Comparison of ENCODE assay signal across 10 cellular contexts in genomic region chr9:113508111-113508749, GRCh38. TPM values are rescaled to one million over a fixed set of nuclear protein-coding genes. Genes with fewer than 3 reads are reported as not detected.
DNase-seq lines count a peak whose midpoint lies in the region; ATAC-seq, FAIRE-seq and TF ChIP-seq lines count a peak whose summit lies in the region.
"Had no signal": no experiment of that assay in that cellular context is flagged by ENCODE, and none has a peak within 500 bp of the region (broad histone marks: within the 10 kb centered on the region; RNA-seq: fewer than 3 reads in every experiment).

No MANE protein-coding gene starts in this region.

- peak; percentile 38 for TF ChIP-seq CTCF in GM06990 (IDR thresholded peaks at IDR 0.05; ENCODE audit: insufficient read depth, low read length, poor library complexity, severe bottlenecking)
- peak; percentile 10 to 43 (median 38); a peak in 2 of 6 replicates for TF ChIP-seq CTCF in GM12878 (IDR thresholded peaks at IDR 0.05 in 2 of 3, conservative IDR thresholded peaks at IDR 0.05 in 1 of 3; ENCODE audit: control insufficient read depth in 2 of 3, extremely low read depth in 1 of 3, insufficient read depth in 1 of 3, low read depth in 3 of 3, low read length in 3 of 3)
- no peak for TF ChIP-seq CTCF in mucosa of descending colon (IDR thresholded peaks at IDR 0.05)

- WGBS in GM12878 (ENCODE audit: insufficient coverage, insufficient replicate concordance, low lambda C conversion rate, missing lambda C conversion rate) = 55% methylated on average over 10 of the region's 10 CpGs

- no peak for DNase-seq in GM06990 (ENCODE audit: extremely low read depth, insufficient read length)
- DNase-seq in HEK293T (ENCODE audit: extremely low spot score) = peak; percentile 32
- DNase-seq in GM12878 (ENCODE audit: low read depth, low spot score) = no peak
- peak; percentile 61 to 95 (median 67) for DNase-seq in mucosa of descending colon
- no peak for DNase-seq in posterior cingulate gyrus
- DNase-seq: hypothalamus, NCI-H1105 treated with DMSO at 0.1 percent for 48 hours had no signal

- no peak overlapping the region for H3K9ac ChIP-seq in GM12878 (ENCODE audit: control insufficient read depth, insufficient read depth, low read length)

- H3K4me3 ChIP-seq in GM06990 (replicated peaks; ENCODE audit: low read depth, low read length) (no peak overlapping the region), GM12878 (no peak overlapping the region), mucosa of descending colon (no peak overlapping the region)

- H3K79me2 ChIP-seq in GM12878 (ENCODE audit: control insufficient read depth, insufficient read depth, low read length) = no peaks in the 10 kb centered on the region

- H3K27me3 ChIP-seq in GM06990 (replicated peaks; ENCODE audit: control insufficient read depth, insufficient read depth, low read length) (no peaks in the 10 kb centered on the region), GM12878 (replicated peaks in 1 of 2; ENCODE audit: control insufficient read depth in 2 of 2, insufficient read depth in 2 of 2, low read length in 1 of 2) (no peaks in the 10 kb centered on the region)

- in situ Hi-C loops in GM12878 (cut with MboI) = no loop called here

- ATAC-seq in GM12878 (no peak), mucosa of descending colon (peak; percentile 76), HG02759 (IDR thresholded peaks at IDR 0.05; ENCODE audit: unreplicated experiment) (no peak), GM21515 (IDR thresholded peaks at IDR 0.05; ENCODE audit: unreplicated experiment) (no peak), GM18520 (IDR thresholded peaks at IDR 0.05; ENCODE audit: unreplicated experiment) (no peak)

- no peak overlapping the region for H3K27ac ChIP-seq in GM12878 (ENCODE audit: control insufficient read depth, insufficient read depth)

- intact Hi-C loops in GM12878 (cut with micrococcal nuclease; ENCODE audit: unreplicated experiment) (no loop called here), mucosa of descending colon (cut with DNase I, micrococcal nuclease) (no loop called here), posterior cingulate gyrus (cut with DNase I) (no loop called here)

- TF ChIP-seq POLR2A in GM12878 (IDR thresholded peaks at IDR 0.05; ENCODE audit: low read depth, low read length) = no peak

- no peak for TF ChIP-seq EP300 in GM12878 (IDR thresholded peaks at IDR 0.05; ENCODE audit: borderline replicate concordance in 1 of 2, control insufficient read depth in 1 of 2, low read depth in 2 of 2, low read length in 2 of 2)

- no peak for TF ChIP-seq RAD21 in GM12878 (IDR thresholded peaks at IDR 0.05; ENCODE audit: insufficient read depth, low read depth, low read length)

- no TSS peak for BruUV-seq in GM12878 (replicated peaks; lab: Mats Ljungman, UMichigan)

- H3K36me3 ChIP-seq in GM06990 (ENCODE audit: control insufficient read depth, insufficient read depth, low read length) (no peaks in the 10 kb centered on the region), GM12878 (ENCODE audit: control insufficient read depth in 2 of 2, insufficient read depth in 2 of 2, low read length in 1 of 2) (no peaks in the 10 kb centered on the region), mucosa of descending colon (ENCODE audit: low read depth) (no peaks in the 10 kb centered on the region)

- POLR2A ChIA-PET in HEK293T (lab: Yijun Ruan, JAX) (no interaction called here), GM12878 (lab: Charles Lee) (interaction anchor here (1.1 kb wide), 1 partner anchor 19 kb away, joined by 3 read pairs; no protein-coding TSS in a partner anchor)

- H4K20me1 ChIP-seq in GM12878 (ENCODE audit: control insufficient read depth, insufficient read depth) = no peaks in the 10 kb centered on the region

- H3K9me3 ChIP-seq in GM12878 (replicated peaks; ENCODE audit: control insufficient read depth, insufficient read depth, low read length) (no peaks in the 10 kb centered on the region), mucosa of descending colon (no peaks in the 10 kb centered on the region)

- RAD21 ChIA-PET in GM12878 (lab: Charles Lee; ENCODE audit: unreplicated experiment) = interaction anchor here (1.0 to 1.2 kb wide), 4 partner anchors 9 to 62 kb away, joined by 3 to 4 read pairs (median 3); no protein-coding TSS in a partner anchor

- H3K4me2 ChIP-seq in GM12878 (ENCODE audit: control insufficient read depth, insufficient read depth) = no peak overlapping the region

- H3K4me1 ChIP-seq in GM12878 (ENCODE audit: control insufficient read depth, insufficient read depth, low read length) (peaks cover 24% of the 10 kb centered on the region), mucosa of descending colon (ENCODE audit: low read depth) (peaks cover 46% of the 10 kb centered on the region)

- H2AFZ ChIP-seq in GM12878 (ENCODE audit: control insufficient read depth, low read depth, low read length) = no peak overlapping the region

- no peak for FAIRE-seq in GM12878 (lab: Jason Lieb, UNC)

- CTCF ChIA-PET in HEK293T (lab: Yijun Ruan, JAX) = interaction anchor here (0.5 to 1.4 kb wide), 5 partner anchors 9 to 234 kb away, joined by 3 to 5 read pairs (median 3); no protein-coding TSS in a partner anchor
- CTCF ChIA-PET in GM12878 (lab: Yijun Ruan, JAX) = interaction anchor here (0.7 to 3.7 kb wide), 6 partner anchors 9 to 148 kb away, joined by 3 to 18 read pairs (median 4); no protein-coding TSS in a partner anchor

- SMC1A ChIA-PET in GM12878 (lab: Charles Lee; ENCODE audit: uncharacterized antibody, unreplicated experiment) = interaction anchor here (1.0 to 4.1 kb wide), 4 partner anchors 9 to 71 kb away, joined by 5 to 16 read pairs (median 5); no protein-coding TSS in a partner anchor

TF ChIP-seq in HEK293T, 16 proteins besides CTCF, POLR2A, EP300 and RAD21 (continues in another document):
- TF ChIP-seq L3MBTL2 (conservative IDR thresholded peaks at IDR 0.05) (no peak), TARDBP (IDR thresholded peaks at IDR 0.05) (no peak), ELF4 (IDR thresholded peaks at IDR 0.05) (no peak), ZNF384 (IDR thresholded peaks at IDR 0.05) (no peak), FOXA1 (IDR thresholded peaks at IDR 0.05) (no peak), PKNOX1 (IDR thresholded peaks at IDR 0.05) (no peak), NFRKB (IDR thresholded peaks at IDR 0.05) (no peak), HDGF (IDR thresholded peaks at IDR 0.05; ENCODE audit: borderline replicate concordance) (no peak), LEF1 (IDR thresholded peaks at IDR 0.05; ENCODE audit: borderline replicate concordance) (no peak), CTBP1 (IDR thresholded peaks at IDR 0.05; ENCODE audit: borderline replicate concordance) (no peak), SUZ12 (IDR thresholded peaks at IDR 0.05) (no peak), FOXM1 (IDR thresholded peaks at IDR 0.05; ENCODE audit: borderline replicate concordance) (no peak)

TF ChIP-seq in GM12878, 131 proteins besides CTCF, POLR2A, EP300 and RAD21 (continues in another document):
- no peak for TF ChIP-seq SMARCA5 (IDR thresholded peaks at IDR 0.05)
- TF ChIP-seq NBN (IDR thresholded peaks at IDR 0.05) = no peak
- no peak for TF ChIP-seq DPF2 (IDR thresholded peaks at IDR 0.05)
- no peak for TF ChIP-seq CEBPZ (IDR thresholded peaks at IDR 0.05; ENCODE audit: low read depth, low read length)
- no peak for TF ChIP-seq RB1 (IDR thresholded peaks at IDR 0.05; ENCODE audit: borderline replicate concordance)
- no peak for TF ChIP-seq IKZF1 (conservative IDR thresholded peaks at IDR 0.05)
- no peak for TF ChIP-seq RBBP5 (conservative IDR thresholded peaks at IDR 0.05)
- no peak for TF ChIP-seq SREBF1 (IDR thresholded peaks at IDR 0.05; ENCODE audit: low read length)
- TF ChIP-seq STAT3 (IDR thresholded peaks at IDR 0.05; ENCODE audit: low read depth, low read length) = no peak
- TF ChIP-seq ASH2L (IDR thresholded peaks at IDR 0.05; ENCODE audit: borderline replicate concordance, low read depth) = no peak
- no peak for TF ChIP-seq LARP7 (IDR thresholded peaks at IDR 0.05)

RNA-seq across cellular contexts. Expression of gene RGS3, which starts 44.7 kb away (rescaled TPM):
- 309 and 360 TPM in 2 replicates for total RNA-seq in GM12878 (2013; cell fraction: nucleolus; rRNA removed)
- 35.1 and 37.5 TPM in 2 replicates for total RNA-seq in GM12878 (2014; rRNA removed)
- 29.8 and 30.7 TPM in 2 replicates for total RNA-seq in GM12878 (2014; rRNA removed; fragmentation: Illumina TruSeq; extraction: Trizol)
- total RNA-seq in GM12878 (2021) = 42.6 and 42.7 TPM in 2 replicates
- polyA plus RNA-seq in GM12878 (2011; ENCODE audit: low read depth) = 17.6 TPM
- polyA plus RNA-seq in GM12878 (2011; rRNA removed) = 67.9 and 138 TPM in 2 replicates
- 166 and 203 TPM in 2 replicates for polyA plus RNA-seq in GM12878 (2011; cell fraction: cytosol; rRNA removed)
- 232 and 245 TPM in 2 replicates for polyA plus RNA-seq in GM12878 (2011; cell fraction: nucleus; rRNA removed)
- 26.3 and 45.6 TPM in 2 replicates for polyA plus RNA-seq in GM12878 (2012)
- 18.3 and 27.2 TPM in 2 replicates for polyA plus RNA-seq in GM12878 (2014; fragmentation: Illumina TruSeq; extraction: Trizol)
- 1 to 10 TPM; 2.9 to 3.6 TPM for polyA plus RNA-seq in GM12878 (2014; fragmentation: Nextera tagmentation; extraction: Ambion mirVana)
- polyA plus RNA-seq in GM12878 (2014; rRNA removed) = 29.9 and 37.3 TPM in 2 replicates
- polyA plus RNA-seq in GM12878 (2016; fragmentation: Nextera tagmentation; extraction: Ambion mirVana) = 10 to 100 TPM; 26.2 to 27.8 TPM
- 178 and 276 TPM in 2 replicates for polyA minus RNA-seq in GM12878 (2011; rRNA and poly(A)+ RNA removed)
- 79.2 and 82.9 TPM in 2 replicates for polyA minus RNA-seq in GM12878 (2011; cell fraction: cytosol; rRNA and poly(A)+ RNA removed)
- polyA minus RNA-seq in GM12878 (2011; cell fraction: nucleus; rRNA and poly(A)+ RNA removed) = 140 and 246 TPM in 2 replicates
- total RNA-seq in mucosa of descending colon = 10 to 100 TPM; 65.9 to 83.8 (median 70.7) TPM

Comparison
In these comparisons a context has a peak if more than half of its experiments do, and no peak if none do; other contexts are left out.
1. DNase-seq: peak in HEK293T (single experiment) and mucosa of descending colon (3 of 3); none in GM06990 (single experiment), GM12878 (single experiment) and posterior cingulate gyrus (0 of 10).